Comparison of ENCODE assay signal across 14 cellular contexts in the genomic region with DNA sequence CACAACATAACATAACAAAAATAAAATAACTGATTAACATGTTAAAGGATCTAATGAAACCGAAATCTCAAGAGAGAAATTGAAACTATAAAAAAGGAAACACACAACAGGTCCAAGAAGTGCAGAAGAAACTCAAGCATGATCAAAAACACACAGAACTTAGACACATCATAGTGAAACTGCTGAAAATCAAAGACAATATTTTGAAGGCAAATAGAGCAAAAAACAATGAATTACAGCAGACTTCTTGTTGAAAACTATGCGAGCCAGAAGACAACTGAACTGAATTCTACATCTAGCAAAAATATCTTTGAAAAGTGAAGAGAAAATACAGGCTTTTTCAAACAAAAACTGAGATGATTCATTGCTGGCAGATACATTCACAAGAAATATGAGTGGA.
DNase-seq lines count a peak whose midpoint lies in the region; ATAC-seq, FAIRE-seq and TF ChIP-seq lines count a peak whose summit lies in the region.
"Had no signal": no experiment of that assay in that cellular context is flagged by ENCODE, and none has a peak within 500 bp of the region (broad histone marks: within the 10 kb centered on the region; RNA-seq: fewer than 3 reads in every experiment).

No MANE protein-coding gene starts in this region.

- no peaks in the 10 kb centered on the region for H3K27me3 ChIP-seq in GM12878 (replicated peaks in 1 of 2; ENCODE audit: control insufficient read depth in 2 of 2, insufficient read depth in 2 of 2, low read length in 1 of 2)
- H3K27me3 ChIP-seq: esophagus squamous epithelium, upper lobe of right lung had no signal

- TF ChIP-seq EP300 in GM12878 (IDR thresholded peaks at IDR 0.05; ENCODE audit: borderline replicate concordance in 1 of 2, control insufficient read depth in 1 of 2, low read depth in 2 of 2, low read length in 2 of 2): no peak

- WGBS in GM12878 (ENCODE audit: insufficient coverage, insufficient replicate concordance, low lambda C conversion rate, missing lambda C conversion rate): 21% methylated on average over 2 of the region's 2 CpGs

- POLR2A ChIA-PET in GM12878 (lab: Charles Lee): no interaction called here

- SMC1A ChIA-PET in GM12878 (lab: Charles Lee; ENCODE audit: uncharacterized antibody, unreplicated experiment): no interaction called here

- no peak overlapping the region for H3K9ac ChIP-seq in GM12878 (ENCODE audit: control insufficient read depth, insufficient read depth, low read length)

- RAD21 ChIA-PET in GM12878 (lab: Charles Lee; ENCODE audit: unreplicated experiment): no interaction called here

- peak; percentile 9 for DNase-seq in AG10803 (ENCODE audit: low read depth)
- peak; percentile 35 for DNase-seq in GM12878 (ENCODE audit: low read depth, low spot score)
- DNase-seq in caudate nucleus (lab: John Stamatoyannopoulos, UW): no peak
- no peak for DNase-seq in DMS114 treated with DMSO at 0.1 percent for 48 hours (lab: John Stamatoyannopoulos, UW; ENCODE audit: unreplicated experiment)
- DNase-seq: activated CD4-positive, CD25-positive, alpha-beta regulatory T cell treated with anti-CD3 and anti-CD28 coated beads, Interleukin-2, amount 50 U/mL, for 72 hours; aorta; esophagus squamous epithelium; NCI-H146; PC-9; upper lobe of right lung had no signal

- H3K27ac ChIP-seq in GM12878 (ENCODE audit: control insufficient read depth, insufficient read depth): no peak overlapping the region
- no peak overlapping the region for H3K27ac ChIP-seq in caudate nucleus (ENCODE audit: low read depth, low read length)
- H3K27ac ChIP-seq: esophagus squamous epithelium, PC-9, upper lobe of right lung had no signal

- H3K4me2 ChIP-seq in GM12878 (ENCODE audit: control insufficient read depth, insufficient read depth): no peak overlapping the region
- H3K4me2 ChIP-seq: PC-9 had no signal

- H4K20me1 ChIP-seq in GM12878 (ENCODE audit: control insufficient read depth, insufficient read depth): no peaks in the 10 kb centered on the region

- TF ChIP-seq CTCF in AG10803 (conservative IDR thresholded peaks at IDR 0.05; ENCODE audit: low read length): no peak
- TF ChIP-seq CTCF in GM12878 (IDR thresholded peaks at IDR 0.05 in 2 of 3, conservative IDR thresholded peaks at IDR 0.05 in 1 of 3; ENCODE audit: control insufficient read depth in 2 of 3, extremely low read depth in 1 of 3, insufficient read depth in 1 of 3, low read depth in 3 of 3, low read length in 3 of 3): no peak

- peak; percentile 80 for FAIRE-seq in GM12878 (lab: Jason Lieb, UNC)

- peaks cover 0 to 11% of the 10 kb centered on the region in 2 experiments; a peak in 3 of 4 replicates for H3K36me3 ChIP-seq in GM12878 (ENCODE audit: control insufficient read depth in 2 of 2, insufficient read depth in 2 of 2, low read length in 1 of 2)

- no peak overlapping the region for H2AFZ ChIP-seq in GM12878 (ENCODE audit: control insufficient read depth, low read depth, low read length)
- H2AFZ ChIP-seq: PC-9 had no signal

- TF ChIP-seq RAD21 in GM12878 (IDR thresholded peaks at IDR 0.05; ENCODE audit: insufficient read depth, low read depth, low read length): no peak

- ATAC-seq in GM18508 (IDR thresholded peaks at IDR 0.05; ENCODE audit: insufficient read depth, unreplicated experiment) (peak; percentile 57), HG03135 (IDR thresholded peaks at IDR 0.05; ENCODE audit: unreplicated experiment) (peak; percentile 78), GM12878 (peak; percentile 65), GM18868 (IDR thresholded peaks at IDR 0.05; ENCODE audit: unreplicated experiment) (no peak), GM21367 (IDR thresholded peaks at IDR 0.05; ENCODE audit: unreplicated experiment) (no peak)
- ATAC-seq: upper lobe of right lung had no signal

- H3K4me3 ChIP-seq in AG10803 (ENCODE audit: low read length) (no peak overlapping the region), GM12878 (no peak overlapping the region)
- H3K4me3 ChIP-seq: esophagus squamous epithelium, PC-9, upper lobe of right lung had no signal

- peaks cover 15% of the 10 kb centered on the region for H3K9me3 ChIP-seq in GM12878 (replicated peaks; ENCODE audit: control insufficient read depth, insufficient read depth, low read length)
- H3K9me3 ChIP-seq: upper lobe of right lung had no signal

- TF ChIP-seq POLR2A in GM12878 (IDR thresholded peaks at IDR 0.05; ENCODE audit: low read depth, low read length): no peak

- CTCF ChIA-PET in GM12878 (lab: Yijun Ruan, JAX): no interaction called here

- H3K4me1 ChIP-seq in GM12878 (ENCODE audit: control insufficient read depth, insufficient read depth, low read length): no peaks in the 10 kb centered on the region
- H3K4me1 ChIP-seq: esophagus squamous epithelium, upper lobe of right lung had no signal

- H3K79me2 ChIP-seq in GM12878 (ENCODE audit: control insufficient read depth, insufficient read depth, low read length): no peaks in the 10 kb centered on the region

- in situ Hi-C loops in GM12878 (cut with MboI): no loop called here

- no TSS peak for BruUV-seq in GM12878 (replicated peaks; lab: Mats Ljungman, UMichigan)

- intact Hi-C loops in GM12878 (cut with micrococcal nuclease; ENCODE audit: unreplicated experiment): no loop called here

TF ChIP-seq in GM12878, 131 proteins besides CTCF, POLR2A, EP300 and RAD21 (continues in another document):
- TF ChIP-seq NFIC (IDR thresholded peaks at IDR 0.05; ENCODE audit: low read depth, low read length): peak; percentile 35; the same call in 1 of the 2 replicates
- no peak for TF ChIP-seq SPI1 (IDR thresholded peaks at IDR 0.05; ENCODE audit: borderline replicate concordance, insufficient read depth, low read depth, low read length)
- TF ChIP-seq, protein P1, sequence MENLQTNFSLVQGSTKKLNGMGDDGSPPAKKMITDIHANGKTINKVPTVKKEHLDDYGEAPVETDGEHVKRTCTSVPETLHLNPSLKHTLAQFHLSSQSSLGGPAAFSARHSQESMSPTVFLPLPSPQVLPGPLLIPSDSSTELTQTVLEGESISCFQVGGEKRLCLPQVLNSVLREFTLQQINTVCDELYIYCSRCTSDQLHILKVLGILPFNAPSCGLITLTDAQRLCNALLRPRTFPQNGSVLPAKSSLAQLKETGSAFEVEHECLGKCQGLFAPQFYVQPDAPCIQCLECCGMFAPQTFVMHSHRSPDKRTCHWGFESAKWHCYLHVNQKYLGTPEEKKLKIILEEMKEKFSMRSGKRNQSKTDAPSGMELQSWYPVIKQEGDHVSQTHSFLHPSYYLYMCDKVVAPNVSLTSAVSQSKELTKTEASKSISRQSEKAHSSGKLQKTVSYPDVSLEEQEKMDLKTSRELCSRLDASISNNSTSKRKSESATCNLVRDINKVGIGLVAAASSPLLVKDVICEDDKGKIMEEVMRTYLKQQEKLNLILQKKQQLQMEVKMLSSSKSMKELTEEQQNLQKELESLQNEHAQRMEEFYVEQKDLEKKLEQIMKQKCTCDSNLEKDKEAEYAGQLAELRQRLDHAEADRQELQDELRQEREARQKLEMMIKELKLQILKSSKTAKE (IDR thresholded peaks at IDR 0.05; ENCODE audit: low read depth, poor library complexity, severe bottlenecking): peak; percentile 52
- no peak for TF ChIP-seq TARDBP (IDR thresholded peaks at IDR 0.05; ENCODE audit: borderline replicate concordance)
- TF ChIP-seq, protein P2, sequence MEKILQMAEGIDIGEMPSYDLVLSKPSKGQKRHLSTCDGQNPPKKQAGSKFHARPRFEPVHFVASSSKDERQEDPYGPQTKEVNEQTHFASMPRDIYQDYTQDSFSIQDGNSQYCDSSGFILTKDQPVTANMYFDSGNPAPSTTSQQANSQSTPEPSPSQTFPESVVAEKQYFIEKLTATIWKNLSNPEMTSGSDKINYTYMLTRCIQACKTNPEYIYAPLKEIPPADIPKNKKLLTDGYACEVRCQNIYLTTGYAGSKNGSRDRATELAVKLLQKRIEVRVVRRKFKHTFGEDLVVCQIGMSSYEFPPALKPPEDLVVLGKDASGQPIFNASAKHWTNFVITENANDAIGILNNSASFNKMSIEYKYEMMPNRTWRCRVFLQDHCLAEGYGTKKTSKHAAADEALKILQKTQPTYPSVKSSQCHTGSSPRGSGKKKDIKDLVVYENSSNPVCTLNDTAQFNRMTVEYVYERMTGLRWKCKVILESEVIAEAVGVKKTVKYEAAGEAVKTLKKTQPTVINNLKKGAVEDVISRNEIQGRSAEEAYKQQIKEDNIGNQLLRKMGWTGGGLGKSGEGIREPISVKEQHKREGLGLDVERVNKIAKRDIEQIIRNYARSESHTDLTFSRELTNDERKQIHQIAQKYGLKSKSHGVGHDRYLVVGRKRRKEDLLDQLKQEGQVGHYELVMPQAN (conservative IDR thresholded peaks at IDR 0.05): no peak
- TF ChIP-seq ATF7 (IDR thresholded peaks at IDR 0.05; ENCODE audit: low read depth): peak; percentile 54
- peak; percentile 76 for TF ChIP-seq JUNB (IDR thresholded peaks at IDR 0.05)
- TF ChIP-seq SUZ12 (IDR thresholded peaks at IDR 0.05; ENCODE audit: unreplicated experiment): no peak
- TF ChIP-seq, protein P3, sequence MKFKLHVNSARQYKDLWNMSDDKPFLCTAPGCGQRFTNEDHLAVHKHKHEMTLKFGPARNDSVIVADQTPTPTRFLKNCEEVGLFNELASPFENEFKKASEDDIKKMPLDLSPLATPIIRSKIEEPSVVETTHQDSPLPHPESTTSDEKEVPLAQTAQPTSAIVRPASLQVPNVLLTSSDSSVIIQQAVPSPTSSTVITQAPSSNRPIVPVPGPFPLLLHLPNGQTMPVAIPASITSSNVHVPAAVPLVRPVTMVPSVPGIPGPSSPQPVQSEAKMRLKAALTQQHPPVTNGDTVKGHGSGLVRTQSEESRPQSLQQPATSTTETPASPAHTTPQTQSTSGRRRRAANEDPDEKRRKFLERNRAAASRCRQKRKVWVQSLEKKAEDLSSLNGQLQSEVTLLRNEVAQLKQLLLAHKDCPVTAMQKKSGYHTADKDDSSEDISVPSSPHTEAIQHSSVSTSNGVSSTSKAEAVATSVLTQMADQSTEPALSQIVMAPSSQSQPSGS (IDR thresholded peaks at IDR 0.05; ENCODE audit: low read length): no peak
- peak; percentile 100 for TF ChIP-seq CBX5 (IDR thresholded peaks at IDR 0.05; ENCODE audit: low read depth)

Comparison
In these comparisons a context has a peak if more than half of its experiments do, and no peak if none do; other contexts are left out.
1. DNase-seq: peak in AG10803 (single experiment) and GM12878 (single experiment); none in caudate nucleus (0 of 61) and DMS114 treated with DMSO at 0.1 percent for 48 hours (single experiment).
2. ATAC-seq: peak in GM18508 (single experiment), HG03135 (single experiment) and GM12878 (single experiment); none in GM18868 (single experiment) and GM21367 (single experiment).